Comparison of ENCODE assay signal across 8 cellular contexts in genomic region chr3:10248984-10249748, GRCh38. TPM values are rescaled to one million over a fixed set of nuclear protein-coding genes. Genes with fewer than 3 reads are reported as not detected.
DNase-seq lines count a peak whose midpoint lies in the region; ATAC-seq and TF ChIP-seq lines count a peak whose summit lies in the region.

No MANE protein-coding gene starts in this region.

- H3K27me3 ChIP-seq in spleen (replicated peaks in 1 of 7), result no peaks in the 10 kb centered on the region

- no peak for TF ChIP-seq CTCF in spleen (IDR thresholded peaks at IDR 0.05 in 8 of 11, conservative IDR thresholded peaks at IDR 0.05 in 3 of 11)

- TF ChIP-seq POLR2A in spleen (IDR thresholded peaks at IDR 0.05), result no peak

- H3K9me3 ChIP-seq in spleen, result peaks cover 2 to 26% (median 21%) of the 10 kb centered on the region in 8 donors

- intact Hi-C loops in spleen (cut with DNase I; ENCODE audit: low total_unique reads), result no loop called here

- in situ Hi-C loops in ACHN (cut with HindIII; ENCODE audit: low pct_ligation_motif_present, low pct_unique_long_range_greater_than_20kb, low sequenced_read_pairs), result no loop called here

- ATAC-seq in GM21529 (IDR thresholded peaks at IDR 0.05; ENCODE audit: unreplicated experiment), result peak; percentile 25
- ATAC-seq in HG03469 (IDR thresholded peaks at IDR 0.05; ENCODE audit: unreplicated experiment), result no peak

- H3K4me1 ChIP-seq in spleen, result peaks cover 16 to 65% (median 51%) of the 10 kb centered on the region in 6 donors

- H3K36me3 ChIP-seq in spleen, result peaks cover 0 to 47% (median 15%) of the 10 kb centered on the region in 6 donors

- DNase-seq in ACHN, result peak; percentile 18
- DNase-seq in T follicular helper cell (ENCODE audit: low read depth), result peak; percentile 24
- peak; percentile 41 for DNase-seq in astrocyte of the hippocampus (ENCODE audit: low read depth, low spot score)
- DNase-seq in spleen, result peak; percentile 89
- no peak for DNase-seq in NCI-H128 (lab: John Stamatoyannopoulos, UW; ENCODE audit: unreplicated experiment)

- peak overlapping the region; percentile 78 for H3K4me3 ChIP-seq in iPS-11a (ENCODE audit: low read depth, low read length)
- peak overlapping the region; percentile 76 to 93 (median 88) for H3K4me3 ChIP-seq in spleen

- 0 to 2% (median 1%) methylated on average over 17 to 32 of the region's 32 CpGs for whole genome bisulfite sequencing in spleen, 5 donors

- peak overlapping the region; percentile 87 to 97 (median 92) for H3K27ac ChIP-seq in spleen

RNA-seq across cellular contexts. Expression of gene TATDN2, which starts 0.9 kb away (rescaled TPM):
- 10 to 100 TPM; 32.8 to 56.1 (median 48.6) TPM for total RNA-seq in spleen
- 10 to 100 TPM; 15.4 to 20.4 (median 16.2) TPM for polyA plus RNA-seq in spleen

RNA-seq across cellular contexts. Expression of gene GHRL, which starts 43.6 kb away (rescaled TPM):
- 1 to 10 TPM; 1.1 to 8.0 (median 3.8) TPM for total RNA-seq in spleen
- 1 to 10 TPM; 3.6 to 6.6 (median 5.0) TPM for polyA plus RNA-seq in spleen
